In the genomic region with DNA sequence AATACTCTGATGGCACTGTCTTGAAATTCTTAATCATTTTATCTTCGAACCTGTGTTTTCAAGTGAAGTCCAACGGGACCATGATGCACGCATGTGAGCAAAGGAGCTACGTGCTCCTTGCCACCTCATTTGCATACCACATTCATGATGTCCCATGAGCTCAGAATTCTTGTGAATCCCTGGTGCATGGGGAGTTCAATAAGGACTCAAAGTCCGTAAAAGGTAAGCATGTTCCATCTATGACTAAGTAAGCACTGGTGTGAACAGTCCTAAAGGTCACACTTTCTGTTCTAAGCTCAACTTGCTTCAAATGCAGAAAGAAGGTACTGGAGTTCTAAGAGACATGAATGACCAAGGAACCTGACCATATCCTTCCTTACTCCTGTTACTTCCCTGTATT, we compare ENCODE assay signal across 26 cellular contexts. TPM values are rescaled to one million over a fixed set of nuclear protein-coding genes. Genes with fewer than 3 reads are reported as not detected.
"Had no signal": no experiment of that assay in that cellular context is flagged by ENCODE, and none has a peak within 500 bp of the region (broad histone marks: within the 10 kb centered on the region; RNA-seq: fewer than 3 reads in every experiment).

No MANE protein-coding gene starts in this region.

- H3K27ac ChIP-seq: coronary artery, epithelial cell of prostate, gastrocnemius medialis, ovary, psoas muscle, sigmoid colon, spleen, stomach, testis, tibial artery had no signal

- ATAC-seq: esophagus mucosa, gastrocnemius medialis, left lobe of liver, natural killer cell, psoas muscle, right cardiac atrium had no signal

- FAIRE-seq: kidney had no signal

- H3K27me3 Mint-ChIP-seq: type B pancreatic cell had no signal

- DNase-seq: effector CD4-positive, alpha-beta T cell; endodermal cell; foreskin fibroblast; gastrocnemius medialis; head of caudate nucleus; kidney; natural killer cell; occipital lobe; ovary; posterior cingulate gyrus; psoas muscle; right cardiac atrium; sigmoid colon; spleen; stimulated activated CD4-positive, alpha-beta T cell treated with anti-CD3 and anti-CD28 coated beads, Interleukin-4, amount 100 ng/mL, for 4 hours; stimulated activated naive CD4-positive, alpha-beta T cell treated with Interleukin-2 at 50 U/mL for 16 hours; stomach; testis; tibial artery had no signal

- H3K4me1 ChIP-seq: gastrocnemius medialis, psoas muscle, spleen, stomach, testis had no signal

- H3K9me3 Mint-ChIP-seq: memory B cell, natural killer cell, type B pancreatic cell had no signal

- H3K4me1 Mint-ChIP-seq: endodermal cell, natural killer cell had no signal

- H3K4me3 Mint-ChIP-seq: endodermal cell, memory B cell, natural killer cell, type B pancreatic cell had no signal

- H3K9me3 ChIP-seq: gastrocnemius medialis, ovary, psoas muscle, sigmoid colon, spleen, stomach, testis, tibial artery had no signal

- H3K36me3 ChIP-seq: gastrocnemius medialis, ovary, sigmoid colon, spleen, stomach, tibial artery had no signal

- H3K36me3 Mint-ChIP-seq: memory B cell, natural killer cell, type B pancreatic cell had no signal

- H3K4me3 ChIP-seq: coronary artery, gastrocnemius medialis, lung, ovary, psoas muscle, sigmoid colon, spleen, stomach, testis, tibial artery had no signal

- H3K27ac Mint-ChIP-seq: endodermal cell, memory B cell, natural killer cell, type B pancreatic cell had no signal

- H3K27me3 ChIP-seq: gastrocnemius medialis, ovary, sigmoid colon, testis, tibial artery had no signal

RNA-seq across cellular contexts. Expression of a gene that starts 13.1 kb away (rescaled TPM):
- total RNA-seq: natural killer cell had no signal
